Comparison of ENCODE assay signal across 21 cellular contexts in genomic region chr1:166693158-166693557, GRCh38.
DNase-seq lines count a peak whose midpoint lies in the region; TF ChIP-seq lines count a peak whose summit lies in the region.
"Had no signal": no experiment of that assay in that cellular context is flagged by ENCODE, and none has a peak within 500 bp of the region (broad histone marks: within the 10 kb centered on the region; RNA-seq: fewer than 3 reads in every experiment).

No MANE protein-coding gene starts in this region.

- intact Hi-C loops in MCF 10A (cut with micrococcal nuclease) (no loop called here), mammary epithelial cell (cut with micrococcal nuclease) (no loop called here), PC-9 (cut with micrococcal nuclease; ENCODE audit: unreplicated experiment) (no loop called here), cardiac septum (cut with DNase I) (no loop called here)

- H3K4me1 ChIP-seq in mammary epithelial cell (ENCODE audit: insufficient read depth, low read length) = no peaks in the 10 kb centered on the region
- H3K4me1 ChIP-seq in PC-9 (replicated peaks; ENCODE audit: insufficient read depth) = no peaks in the 10 kb centered on the region
- H3K4me1 ChIP-seq: A549 had no signal

- no peaks in the 10 kb centered on the region for H3K27me3 Mint-ChIP-seq in MCF 10A (ENCODE audit: insufficient read depth, unreplicated experiment)

- in situ Hi-C loops in mammary epithelial cell (cut with MboI; ENCODE audit: low sequenced_read_pairs in 2 of 2) = no loop called here

- no peaks in the 10 kb centered on the region for H3F3A ChIP-seq in PC-9 (ENCODE audit: insufficient read depth, low read depth)

- H3K27me3 ChIP-seq in mammary epithelial cell (ENCODE audit: insufficient read depth, low read length) = no peaks in the 10 kb centered on the region
- H3K27me3 ChIP-seq in PC-9 (ENCODE audit: insufficient read depth, low read depth) = no peaks in the 10 kb centered on the region
- H3K27me3 ChIP-seq: BLaER1 treated with 17β-estradiol and CSF1 and Interleukin-3, amounts not matched to agents 10 nM and 100 nM had no signal

- H3K4me1 Mint-ChIP-seq in MCF 10A (ENCODE audit: insufficient read depth, unreplicated experiment) = peaks cover 17% of the 10 kb centered on the region
- H3K4me1 Mint-ChIP-seq: B cell had no signal

- H3K9me3 Mint-ChIP-seq in MCF 10A (ENCODE audit: unreplicated experiment) = peaks cover 7% of the 10 kb centered on the region
- H3K9me3 Mint-ChIP-seq: CD4-positive, alpha-beta T cell; CD8-positive, alpha-beta T cell had no signal

- POLR2A ChIA-PET in MCF 10A (lab: Yijun Ruan, JAX) (no interaction called here), PC-9 (lab: Charles Lee; ENCODE audit: unreplicated experiment) (no interaction called here)

- H3K4me3 ChIP-seq in mammary epithelial cell (replicated peaks in 1 of 3; ENCODE audit: insufficient read depth in 1 of 3, low read depth in 2 of 3, low read length in 3 of 3) (no peak overlapping the region), PC-9 (no peak overlapping the region)
- H3K4me3 ChIP-seq: A549; BLaER1 treated with 17β-estradiol and CSF1 and Interleukin-3, amounts not matched to agents 10 nM and 100 nM had no signal

- no peak overlapping the region for H3K27ac ChIP-seq in mammary epithelial cell (ENCODE audit: insufficient read depth, low read depth, low read length)
- H3K27ac ChIP-seq in PC-9 = no peak overlapping the region
- H3K27ac ChIP-seq: 22Rv1, A549, C4-2B had no signal

- CTCF ChIA-PET in MCF 10A (lab: Yijun Ruan, JAX) = no interaction called here
- CTCF ChIA-PET in mammary epithelial cell (lab: Charles Lee; ENCODE audit: low non-redundant PET) = no interaction called here
- CTCF ChIA-PET in PC-9 (lab: Charles Lee) = no interaction called here

- H3K4me2 ChIP-seq in mammary epithelial cell (ENCODE audit: insufficient read depth, low read depth, low read length) (no peak overlapping the region), PC-9 (peak overlapping the region; percentile 34)
- H3K4me2 ChIP-seq: A549; BLaER1 treated with 17β-estradiol and CSF1 and Interleukin-3, amounts not matched to agents 10 nM and 100 nM had no signal

- H3K9me3 ChIP-seq in mammary epithelial cell (replicated peaks; ENCODE audit: insufficient read depth, low read length) (no peaks in the 10 kb centered on the region), PC-9 (ENCODE audit: insufficient read depth, low read depth) (no peaks in the 10 kb centered on the region)
- H3K9me3 ChIP-seq: A549 had no signal

- no peaks in the 10 kb centered on the region for H3K79me2 ChIP-seq in mammary epithelial cell (ENCODE audit: insufficient read depth, low read length)
- no peaks in the 10 kb centered on the region for H3K79me2 ChIP-seq in PC-9 (ENCODE audit: low read depth)

- no peak for DNase-seq in MCF 10A (ENCODE audit: unreplicated experiment)
- DNase-seq in mammary epithelial cell = no peak
- no peak for DNase-seq in PC-9
- DNase-seq in GM03348 (ENCODE audit: low spot score) = no peak
- no peak for DNase-seq in cardiac septum (ENCODE audit: low spot score)
- DNase-seq: AML-193; CD4-positive, alpha-beta T cell; CD8-positive, alpha-beta T cell; COR-L47; DMS 273 treated with DMSO at 0.1 percent for 48 hours; DMS153; DMS53; DMS79; DND-41; EL; GDM1 had no signal

- H3K4me3 Mint-ChIP-seq in MCF 10A (ENCODE audit: unreplicated experiment) = no peak overlapping the region
- H3K4me3 Mint-ChIP-seq: B cell; CD4-positive, alpha-beta T cell; CD8-positive, alpha-beta T cell had no signal

- WGBS in mammary epithelial cell (ENCODE audit: low coverage, missing lambda C conversion rate) = 53% methylated on average over 4 of the region's 4 CpGs

- dilution Hi-C loops in mammary epithelial cell (cut with HindIII; ENCODE audit: low sequenced_read_pairs) = no loop called here

- H2AFZ ChIP-seq in mammary epithelial cell (ENCODE audit: low read depth, low read length) (no peak overlapping the region), PC-9 (peak overlapping the region; percentile 53; the same call in 1 of the 2 replicates)

- H3K36me3 Mint-ChIP-seq in MCF 10A (ENCODE audit: insufficient read depth, unreplicated experiment) = no peaks in the 10 kb centered on the region
- H3K36me3 Mint-ChIP-seq: CD8-positive, alpha-beta T cell had no signal

- H3K27ac Mint-ChIP-seq in MCF 10A (ENCODE audit: low read depth, unreplicated experiment) = peak overlapping the region; percentile 25
- H3K27ac Mint-ChIP-seq: B cell; CD4-positive, alpha-beta T cell; CD8-positive, alpha-beta T cell had no signal

- BruUV-seq in MCF 10A (replicated peaks; lab: Mats Ljungman, UMichigan) (no TSS peak), mammary epithelial cell (replicated peaks; lab: Mats Ljungman, UMichigan) (no TSS peak), PC-9 (replicated peaks; lab: Mats Ljungman, UMichigan) (no TSS peak)

- H4K20me1 ChIP-seq in mammary epithelial cell (ENCODE audit: insufficient read depth, low read length) (no peaks in the 10 kb centered on the region), PC-9 (ENCODE audit: insufficient read depth) (no peaks in the 10 kb centered on the region)
- H4K20me1 ChIP-seq: BLaER1 treated with 17β-estradiol and CSF1 and Interleukin-3, amounts not matched to agents 10 nM and 100 nM had no signal

- no peak overlapping the region for H3K9ac ChIP-seq in mammary epithelial cell (ENCODE audit: insufficient read depth, low read length)
- H3K9ac ChIP-seq: BLaER1 treated with 17β-estradiol and CSF1 and Interleukin-3, amounts not matched to agents 10 nM and 100 nM had no signal

- H3K9me2 ChIP-seq in PC-9 (ENCODE audit: insufficient read depth) = no peaks in the 10 kb centered on the region; the same call in 1 of the 2 replicates

- H3K36me3 ChIP-seq in mammary epithelial cell (ENCODE audit: insufficient read depth, low read length) (no peaks in the 10 kb centered on the region), PC-9 (ENCODE audit: low read depth) (no peaks in the 10 kb centered on the region)
- H3K36me3 ChIP-seq: BLaER1 treated with 17β-estradiol and CSF1 and Interleukin-3, amounts not matched to agents 10 nM and 100 nM had no signal

- no peak for TF ChIP-seq CTCF in MCF 10A (IDR thresholded peaks at IDR 0.05; ENCODE audit: unreplicated experiment)
- no peak for TF ChIP-seq CTCF in mammary epithelial cell (conservative IDR thresholded peaks at IDR 0.05 in 1 of 2, IDR thresholded peaks at IDR 0.05 in 1 of 2; ENCODE audit: extremely low read depth in 1 of 2, insufficient read depth in 1 of 2, low read depth in 1 of 2, low read length in 2 of 2)
- TF ChIP-seq CTCF in PC-9 (conservative IDR thresholded peaks at IDR 0.05) = no peak
